Comparison of ENCODE assay signal across 2 cellular contexts in the genomic region with DNA sequence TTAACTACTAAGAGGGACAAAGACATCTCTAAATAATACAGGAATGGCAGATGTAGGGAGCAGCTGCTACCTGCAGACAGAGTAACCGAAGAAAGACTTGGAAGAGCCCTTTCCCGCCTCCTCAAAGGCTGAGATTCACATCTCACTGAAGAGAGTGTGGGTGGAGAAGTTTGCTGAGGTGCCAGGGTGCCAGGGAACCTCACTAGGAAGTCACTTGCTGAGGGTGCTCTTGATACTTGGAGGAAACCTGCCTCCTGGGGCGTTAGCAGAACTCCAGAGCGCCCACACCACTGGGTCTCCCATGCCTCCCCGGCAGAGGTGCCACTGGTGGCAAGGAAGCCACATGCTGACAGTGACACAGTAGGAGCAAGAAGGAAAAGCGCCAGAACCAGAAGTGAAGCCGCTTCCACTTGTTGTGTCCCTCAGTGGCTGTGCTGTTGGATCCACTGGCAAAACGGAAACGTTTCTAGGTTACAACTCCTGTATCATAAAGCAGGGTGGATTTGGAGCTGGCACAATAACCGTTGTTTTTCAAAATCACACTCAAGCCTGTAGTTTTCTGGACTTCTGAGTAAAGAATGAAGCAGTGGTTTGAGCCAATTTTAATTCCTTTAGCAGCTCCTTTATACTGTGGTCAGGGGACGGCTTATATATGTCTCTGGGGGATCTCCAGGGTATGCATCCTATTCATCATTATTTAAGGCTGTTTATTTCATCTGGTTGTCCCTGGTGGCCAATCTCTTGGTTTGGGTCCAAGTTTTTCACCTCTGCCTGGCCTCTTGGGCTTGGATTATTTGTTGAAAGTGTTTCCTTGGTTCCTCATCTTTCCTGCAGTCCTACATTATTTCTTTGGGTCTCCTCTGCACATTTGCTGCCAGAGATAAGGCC.
TF ChIP-seq lines count a peak whose summit lies in the region.

No MANE protein-coding gene starts in this region.

TF ChIP-seq in SK-N-SH, 30 proteins besides CTCF, POLR2A, EP300 and RAD21 (continued from another document):
- TF ChIP-seq, protein P1, sequence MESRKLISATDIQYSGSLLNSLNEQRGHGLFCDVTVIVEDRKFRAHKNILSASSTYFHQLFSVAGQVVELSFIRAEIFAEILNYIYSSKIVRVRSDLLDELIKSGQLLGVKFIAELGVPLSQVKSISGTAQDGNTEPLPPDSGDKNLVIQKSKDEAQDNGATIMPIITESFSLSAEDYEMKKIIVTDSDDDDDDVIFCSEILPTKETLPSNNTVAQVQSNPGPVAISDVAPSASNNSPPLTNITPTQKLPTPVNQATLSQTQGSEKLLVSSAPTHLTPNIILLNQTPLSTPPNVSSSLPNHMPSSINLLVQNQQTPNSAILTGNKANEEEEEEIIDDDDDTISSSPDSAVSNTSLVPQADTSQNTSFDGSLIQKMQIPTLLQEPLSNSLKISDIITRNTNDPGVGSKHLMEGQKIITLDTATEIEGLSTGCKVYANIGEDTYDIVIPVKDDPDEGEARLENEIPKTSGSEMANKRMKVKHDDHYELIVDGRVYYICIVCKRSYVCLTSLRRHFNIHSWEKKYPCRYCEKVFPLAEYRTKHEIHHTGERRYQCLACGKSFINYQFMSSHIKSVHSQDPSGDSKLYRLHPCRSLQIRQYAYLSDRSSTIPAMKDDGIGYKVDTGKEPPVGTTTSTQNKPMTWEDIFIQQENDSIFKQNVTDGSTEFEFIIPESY (IDR thresholded peaks at IDR 0.05; ENCODE audit: borderline replicate concordance, low read depth), result no peak
- no peak for TF ChIP-seq TEAD4 (IDR thresholded peaks at IDR 0.05; ENCODE audit: borderline replicate concordance, insufficient read depth)
- TF ChIP-seq TCF12 (IDR thresholded peaks at IDR 0.05), result no peak
- no peak for TF ChIP-seq NFIC (IDR thresholded peaks at IDR 0.05; ENCODE audit: borderline replicate concordance)
- no peak for TF ChIP-seq CHD2 (IDR thresholded peaks at IDR 0.05; ENCODE audit: low read length, partially characterized antibody)
- no peak for TF ChIP-seq EZH2phosphoT487 (IDR thresholded peaks at IDR 0.05; ENCODE audit: borderline replicate concordance, low read depth)
- TF ChIP-seq NRF1 (IDR thresholded peaks at IDR 0.05; ENCODE audit: low read depth, low read length), result no peak
- TF ChIP-seq, protein P2, sequence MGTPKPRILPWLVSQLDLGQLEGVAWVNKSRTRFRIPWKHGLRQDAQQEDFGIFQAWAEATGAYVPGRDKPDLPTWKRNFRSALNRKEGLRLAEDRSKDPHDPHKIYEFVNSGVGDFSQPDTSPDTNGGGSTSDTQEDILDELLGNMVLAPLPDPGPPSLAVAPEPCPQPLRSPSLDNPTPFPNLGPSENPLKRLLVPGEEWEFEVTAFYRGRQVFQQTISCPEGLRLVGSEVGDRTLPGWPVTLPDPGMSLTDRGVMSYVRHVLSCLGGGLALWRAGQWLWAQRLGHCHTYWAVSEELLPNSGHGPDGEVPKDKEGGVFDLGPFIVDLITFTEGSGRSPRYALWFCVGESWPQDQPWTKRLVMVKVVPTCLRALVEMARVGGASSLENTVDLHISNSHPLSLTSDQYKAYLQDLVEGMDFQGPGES (IDR thresholded peaks at IDR 0.05; ENCODE audit: low read depth, low read length), result no peak

TF ChIP-seq in SK-N-SH treated with all-trans-retinoic acid at 6 μM for 48 hours, 23 proteins besides CTCF, POLR2A, EP300 and RAD21 (continued from another document):
- TF ChIP-seq, protein P3, sequence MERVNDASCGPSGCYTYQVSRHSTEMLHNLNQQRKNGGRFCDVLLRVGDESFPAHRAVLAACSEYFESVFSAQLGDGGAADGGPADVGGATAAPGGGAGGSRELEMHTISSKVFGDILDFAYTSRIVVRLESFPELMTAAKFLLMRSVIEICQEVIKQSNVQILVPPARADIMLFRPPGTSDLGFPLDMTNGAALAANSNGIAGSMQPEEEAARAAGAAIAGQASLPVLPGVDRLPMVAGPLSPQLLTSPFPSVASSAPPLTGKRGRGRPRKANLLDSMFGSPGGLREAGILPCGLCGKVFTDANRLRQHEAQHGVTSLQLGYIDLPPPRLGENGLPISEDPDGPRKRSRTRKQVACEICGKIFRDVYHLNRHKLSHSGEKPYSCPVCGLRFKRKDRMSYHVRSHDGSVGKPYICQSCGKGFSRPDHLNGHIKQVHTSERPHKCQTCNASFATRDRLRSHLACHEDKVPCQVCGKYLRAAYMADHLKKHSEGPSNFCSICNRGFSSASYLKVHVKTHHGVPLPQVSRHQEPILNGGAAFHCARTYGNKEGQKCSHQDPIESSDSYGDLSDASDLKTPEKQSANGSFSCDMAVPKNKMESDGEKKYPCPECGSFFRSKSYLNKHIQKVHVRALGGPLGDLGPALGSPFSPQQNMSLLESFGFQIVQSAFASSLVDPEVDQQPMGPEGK (CRISPR knock-in tag; IDR thresholded peaks at IDR 0.05; ENCODE audit: borderline replicate concordance), result no peak
- TF ChIP-seq ZNF565 (CRISPR knock-in tag; conservative IDR thresholded peaks at IDR 0.05; ENCODE audit: low read depth), result no peak
- no peak for TF ChIP-seq ZNF8 (CRISPR knock-in tag; IDR thresholded peaks at IDR 0.05)
- no peak for TF ChIP-seq BACH2 (CRISPR knock-in tag; IDR thresholded peaks at IDR 0.05; ENCODE audit: borderline replicate concordance)
- TF ChIP-seq SNAI2 (CRISPR knock-in tag; IDR thresholded peaks at IDR 0.05), result no peak
- no peak for TF ChIP-seq PPARA (CRISPR knock-in tag; IDR thresholded peaks at IDR 0.05; ENCODE audit: borderline replicate concordance)
- TF ChIP-seq ISL1 (CRISPR knock-in tag; IDR thresholded peaks at IDR 0.05), result no peak
- no peak for TF ChIP-seq GLIS3 (CRISPR knock-in tag; IDR thresholded peaks at IDR 0.05)
- TF ChIP-seq ZNF70 (CRISPR knock-in tag; IDR thresholded peaks at IDR 0.05), result no peak
